17 cellular contexts compared by ENCODE assay signal in genomic region chr9:134252084-134252830, GRCh38.
DNase-seq lines count a peak whose midpoint lies in the region; ATAC-seq, FAIRE-seq and TF ChIP-seq lines count a peak whose summit lies in the region.
"Had no signal": no experiment of that assay in that cellular context is flagged by ENCODE, and none has a peak within 500 bp of the region (broad histone marks: within the 10 kb centered on the region; RNA-seq: fewer than 3 reads in every experiment).

No MANE protein-coding gene starts in this region.

- H3K4me1 ChIP-seq in liver (ENCODE audit: control insufficient read depth in 4 of 4, insufficient read depth in 4 of 4, low read length in 3 of 4), result peaks cover 0 to under 1% (median 0%) of the 10 kb centered on the region in 4 donors
- no peaks in the 10 kb centered on the region for H3K4me1 ChIP-seq in HepG2 (ENCODE audit: insufficient read depth, low read length)
- H3K4me1 ChIP-seq in esophagus squamous epithelium, result no peaks in the 10 kb centered on the region
- H3K4me1 ChIP-seq in MM.1S (ENCODE audit: low read length), result no peaks in the 10 kb centered on the region

- H4K20me1 ChIP-seq in HepG2 (ENCODE audit: insufficient read depth, low read length), result no peaks in the 10 kb centered on the region
- no peaks in the 10 kb centered on the region for H4K20me1 ChIP-seq in MM.1S (ENCODE audit: insufficient read depth, low read length)

- H3K27ac ChIP-seq in liver (ENCODE audit: low read depth in 1 of 2, low read length in 2 of 2) (no peak overlapping the region), HepG2 (ENCODE audit: extremely low read length, insufficient read depth, low read length) (no peak overlapping the region), esophagus squamous epithelium (no peak overlapping the region), MM.1S (ENCODE audit: low read length) (no peak overlapping the region)
- H3K27ac ChIP-seq: 22Rv1 had no signal

- no peak for TF ChIP-seq EP300 in HepG2 (IDR thresholded peaks at IDR 0.05; ENCODE audit: low read depth in 2 of 2, low read length in 2 of 2)
- TF ChIP-seq EP300 in HepG2 (CRISPR knock-in tag; IDR thresholded peaks at IDR 0.05; ENCODE audit: borderline replicate concordance), result no peak

- H3K9me3 ChIP-seq in liver (ENCODE audit: control insufficient read depth in 4 of 4, low read length in 3 of 4) (peaks cover 0 to 7% (median 3%) of the 10 kb centered on the region in 4 donors), HepG2 (ENCODE audit: low read length) (no peaks in the 10 kb centered on the region), esophagus squamous epithelium (peaks cover 0 to 19% (median 6%) of the 10 kb centered on the region in 3 donors), MM.1S (replicated peaks; ENCODE audit: insufficient read depth, low read length) (no peaks in the 10 kb centered on the region)

- H3K27me3 ChIP-seq in liver (ENCODE audit: control insufficient read depth in 4 of 4, insufficient read depth in 4 of 4, low read length in 3 of 4) (no peaks in the 10 kb centered on the region), HepG2 (ENCODE audit: control insufficient read depth in 1 of 2, insufficient read depth in 2 of 2, low read length in 2 of 2) (peaks cover 2 to 38% of the 10 kb centered on the region in 2 experiments), esophagus squamous epithelium (peaks cover 0 to 23% (median 0%) of the 10 kb centered on the region in 4 donors), MM.1S (replicated peaks; ENCODE audit: insufficient read depth, low read length) (peaks cover 73% of the 10 kb centered on the region)

- no peak for FAIRE-seq in HepG2 (lab: Jason Lieb, UNC)
- FAIRE-seq: GM12891, HTR-8/SVneo had no signal

- BruUV-seq in HepG2 (replicated peaks; lab: Mats Ljungman, UMichigan), result no TSS peak

- no peak overlapping the region for H3K9ac ChIP-seq in liver (ENCODE audit: low read depth in 1 of 2, low read length in 2 of 2)
- H3K9ac ChIP-seq in HepG2 (ENCODE audit: insufficient read depth, low read depth, low read length), result no peak overlapping the region
- H3K9ac ChIP-seq in MM.1S (ENCODE audit: low read length), result no peak overlapping the region
- H3K9ac ChIP-seq: SK-N-SH had no signal

- H2AFZ ChIP-seq in HepG2 (ENCODE audit: low read length), result no peak overlapping the region
- no peak overlapping the region for H2AFZ ChIP-seq in MM.1S (ENCODE audit: low read length)

- H3K36me3 ChIP-seq in liver (ENCODE audit: control insufficient read depth in 4 of 4, insufficient read depth in 3 of 4, low read depth in 1 of 4, low read length in 3 of 4), result no peaks in the 10 kb centered on the region
- no peaks in the 10 kb centered on the region for H3K36me3 ChIP-seq in HepG2 (replicated peaks in 1 of 2; ENCODE audit: control insufficient read depth in 1 of 2, insufficient read depth in 2 of 2, low read length in 2 of 2)
- H3K36me3 ChIP-seq in esophagus squamous epithelium, result no peaks in the 10 kb centered on the region
- no peaks in the 10 kb centered on the region for H3K36me3 ChIP-seq in MM.1S (replicated peaks; ENCODE audit: insufficient read depth, low read length)

- WGBS in liver, result 89% methylated on average over 23 of the region's 23 CpGs
- 68% methylated on average over 13 of the region's 23 CpGs for WGBS in HepG2 (ENCODE audit: low lambda C conversion rate)
- 57 to 78% methylated on average over 11 to 14 of the region's 23 CpGs for WGBS in esophagus squamous epithelium, 2 donors

- TF ChIP-seq RAD21 in liver (IDR thresholded peaks at IDR 0.05), result no peak
- TF ChIP-seq RAD21 in HepG2 (CRISPR knock-in tag; IDR thresholded peaks at IDR 0.05), result no peak

- intact Hi-C loops in HepG2 (cut with micrococcal nuclease; ENCODE audit: unreplicated experiment) (no loop called here), esophagus squamous epithelium (cut with DNase I) (no loop called here)

- no peaks in the 10 kb centered on the region for H3K9me2 ChIP-seq in MM.1S (replicated peaks; ENCODE audit: insufficient read depth, low read length)
- H3K9me2 ChIP-seq: SK-N-SH had no signal

- TF ChIP-seq CTCF in liver (IDR thresholded peaks at IDR 0.05; ENCODE audit: low read depth, low read length, missing input control) (no peak), HepG2 (CRISPR knock-in tag; IDR thresholded peaks at IDR 0.05) (no peak), esophagus squamous epithelium (IDR thresholded peaks at IDR 0.05) (no peak), MM.1S (IDR thresholded peaks at IDR 0.05; ENCODE audit: low read length) (no peak)

- DNase-seq in DMS 273 (lab: John Stamatoyannopoulos, UW; ENCODE audit: unreplicated experiment), result peak; percentile 30
- no peak for DNase-seq in DMS 273 treated with DMSO at 0.1 percent for 48 hours (lab: John Stamatoyannopoulos, UW)
- DNase-seq in HepG2 (ENCODE audit: low spot score), result no peak
- DNase-seq in myocyte (ENCODE audit: low read depth), result peak; percentile 96
- DNase-seq in esophagus squamous epithelium (lab: John Stamatoyannopoulos, UW), result no peak
- DNase-seq in MM.1S, result no peak
- no peak for DNase-seq in cerebellar nuclear complex (lab: John Stamatoyannopoulos, UW)
- DNase-seq: GOT3, HFFc6, NCI-H1048, NCI-H1930, NCI-H2227 treated with DMSO at 0.1 percent for 48 hours, SK-N-SH had no signal

- H3K79me2 ChIP-seq in HepG2 (ENCODE audit: insufficient read depth, low read length) (no peaks in the 10 kb centered on the region), MM.1S (ENCODE audit: low read length) (no peaks in the 10 kb centered on the region)

- H3F3A ChIP-seq in MM.1S (ENCODE audit: insufficient read depth, low read length), result no peaks in the 10 kb centered on the region

- in situ Hi-C loops in HepG2 (cut with HindIII; ENCODE audit: extremely low pct_ligation_motif_present, low pct_unique_long_range_greater_than_20kb), result no loop called here

- ATAC-seq in HepG2, result no peak; the same call in 2 of the 3 replicates

- POLR2A ChIA-PET in HepG2 (lab: Yijun Ruan, JAX), result no interaction called here

- CTCF ChIA-PET in HepG2 (lab: Yijun Ruan, JAX; ENCODE audit: low intra/inter-chr PET ratio, low total read pairs), result no interaction called here

- no peak overlapping the region for H3K4me3 ChIP-seq in liver (ENCODE audit: low read depth in 1 of 3, low read length in 3 of 3)
- H3K4me3 ChIP-seq in HepG2 (replicated peaks in 1 of 3; ENCODE audit: insufficient read depth in 1 of 3, low read depth in 2 of 3, low read length in 3 of 3), result no peak overlapping the region
- no peak overlapping the region for H3K4me3 ChIP-seq in esophagus squamous epithelium
- no peak overlapping the region for H3K4me3 ChIP-seq in MM.1S (ENCODE audit: low read length)

- H3K4me2 ChIP-seq in HepG2 (ENCODE audit: low read depth, low read length) (no peak overlapping the region), MM.1S (ENCODE audit: low read depth, low read length) (no peak overlapping the region)
- H3K4me2 ChIP-seq: SK-N-SH had no signal

- TF ChIP-seq POLR2A in HepG2 (IDR thresholded peaks at IDR 0.05; ENCODE audit: insufficient read depth in 1 of 2, low read depth in 2 of 2, low read length in 2 of 2), result no peak
- no peak for TF ChIP-seq POLR2A in esophagus squamous epithelium (IDR thresholded peaks at IDR 0.05)

TF ChIP-seq in liver, 16 proteins besides CTCF, POLR2A, EP300 and RAD21:
- TF ChIP-seq NR2F2 (IDR thresholded peaks at IDR 0.05), result peak; percentile 13
- no peak for TF ChIP-seq SP1 (IDR thresholded peaks at IDR 0.05)
- TF ChIP-seq GABPA (IDR thresholded peaks at IDR 0.05 in 1 of 2, conservative IDR thresholded peaks at IDR 0.05 in 1 of 2), result no peak
TF ChIP-seq in liver: peak in this region for 1.

TF ChIP-seq in HepG2, 621 proteins besides CTCF, POLR2A, EP300 and RAD21 (continues in another document):
- TF ChIP-seq ZNF30 (CRISPR knock-in tag; IDR thresholded peaks at IDR 0.05), result no peak
- TF ChIP-seq, protein P1, sequence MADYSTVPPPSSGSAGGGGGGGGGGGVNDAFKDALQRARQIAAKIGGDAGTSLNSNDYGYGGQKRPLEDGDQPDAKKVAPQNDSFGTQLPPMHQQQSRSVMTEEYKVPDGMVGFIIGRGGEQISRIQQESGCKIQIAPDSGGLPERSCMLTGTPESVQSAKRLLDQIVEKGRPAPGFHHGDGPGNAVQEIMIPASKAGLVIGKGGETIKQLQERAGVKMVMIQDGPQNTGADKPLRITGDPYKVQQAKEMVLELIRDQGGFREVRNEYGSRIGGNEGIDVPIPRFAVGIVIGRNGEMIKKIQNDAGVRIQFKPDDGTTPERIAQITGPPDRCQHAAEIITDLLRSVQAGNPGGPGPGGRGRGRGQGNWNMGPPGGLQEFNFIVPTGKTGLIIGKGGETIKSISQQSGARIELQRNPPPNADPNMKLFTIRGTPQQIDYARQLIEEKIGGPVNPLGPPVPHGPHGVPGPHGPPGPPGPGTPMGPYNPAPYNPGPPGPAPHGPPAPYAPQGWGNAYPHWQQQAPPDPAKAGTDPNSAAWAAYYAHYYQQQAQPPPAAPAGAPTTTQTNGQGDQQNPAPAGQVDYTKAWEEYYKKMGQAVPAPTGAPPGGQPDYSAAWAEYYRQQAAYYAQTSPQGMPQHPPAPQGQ (CRISPR knock-in tag; IDR thresholded peaks at IDR 0.05; ENCODE audit: borderline replicate concordance), result no peak
- no peak for TF ChIP-seq ZNF543 (CRISPR knock-in tag; IDR thresholded peaks at IDR 0.05)
- no peak for TF ChIP-seq CHD2 (IDR thresholded peaks at IDR 0.05; ENCODE audit: low read depth, low read length)
- TF ChIP-seq YEATS2 (CRISPR knock-in tag; IDR thresholded peaks at IDR 0.05; ENCODE audit: borderline replicate concordance), result no peak
- no peak for TF ChIP-seq SMC3 (IDR thresholded peaks at IDR 0.05; ENCODE audit: low read length)
- TF ChIP-seq CAMTA2 (CRISPR knock-in tag; IDR thresholded peaks at IDR 0.05; ENCODE audit: borderline replicate concordance), result no peak
- no peak for TF ChIP-seq CEBPG (CRISPR knock-in tag; IDR thresholded peaks at IDR 0.05)
- TF ChIP-seq ARNT (IDR thresholded peaks at IDR 0.05), result no peak
- no peak for TF ChIP-seq SP2 (CRISPR knock-in tag; IDR thresholded peaks at IDR 0.05)
- no peak for TF ChIP-seq RBM39 (IDR thresholded peaks at IDR 0.05; ENCODE audit: low read depth, low read length, poor library complexity, severe bottlenecking)
- TF ChIP-seq AGO1 (IDR thresholded peaks at IDR 0.05; ENCODE audit: low read depth, low read length, poor library complexity, severe bottlenecking), result no peak
- no peak for TF ChIP-seq JUN (CRISPR knock-in tag; IDR thresholded peaks at IDR 0.05)
- TF ChIP-seq ARID2 (CRISPR knock-in tag; IDR thresholded peaks at IDR 0.05; ENCODE audit: borderline replicate concordance), result no peak

Comparison
In these comparisons a context has a peak if more than half of its experiments do, and no peak if none do; other contexts are left out.
1. DNase-seq: peak in DMS 273 (single experiment) and myocyte (single experiment); none in DMS 273 treated with DMSO at 0.1 percent for 48 hours (single experiment), HepG2 (single experiment), esophagus squamous epithelium (single experiment), MM.1S (single experiment) and cerebellar nuclear complex (0 of 2).